In genomic region chr18:9619990-9620389, GRCh38 we compare ENCODE assay signal across 22 cellular contexts. TPM values are rescaled to one million over a fixed set of nuclear protein-coding genes. Genes with fewer than 3 reads are reported as not detected.
A peak's percentile ranks its signal among the peaks of the same experiment; 100 is the strongest.
DNase-seq lines count a peak whose midpoint lies in the region; ATAC-seq and TF ChIP-seq lines count a peak whose summit lies in the region.
"Had no signal": no experiment of that assay in that cellular context is flagged by ENCODE, and none has a peak within 500 bp of the region (broad histone marks: within the 10 kb centered on the region; RNA-seq: fewer than 3 reads in every experiment).

No MANE protein-coding gene starts in this region.

- no peak for ATAC-seq in sciatic nerve
- ATAC-seq: naive thymus-derived CD8-positive, alpha-beta T cell had no signal

- H3K9me2 ChIP-seq in Karpas-422 (replicated peaks; ENCODE audit: insufficient read depth, low read length) = no peaks in the 10 kb centered on the region

- H3K27ac ChIP-seq in Karpas-422 (ENCODE audit: low read length) (no peak overlapping the region), epithelial cell of prostate (peak overlapping the region; percentile 84), osteoblast (ENCODE audit: low read depth, low read length) (peak overlapping the region; percentile 76)
- H3K27ac ChIP-seq: breast epithelium, parathyroid adenoma, vagina had no signal

- H4K20me1 ChIP-seq in Karpas-422 (ENCODE audit: insufficient read depth, low read depth, low read length) = no peaks in the 10 kb centered on the region
- H4K20me1 ChIP-seq in osteoblast (ENCODE audit: insufficient read depth, low read length) = no peaks in the 10 kb centered on the region
- H4K20me1 ChIP-seq: BLaER1 treated with 17β-estradiol and CSF1 and Interleukin-3, amounts not matched to agents 10 nM and 100 nM had no signal

- H3K36me3 ChIP-seq in Karpas-422 (ENCODE audit: insufficient read depth, low read length) (no peaks in the 10 kb centered on the region), osteoblast (ENCODE audit: insufficient read depth, low read length) (no peaks in the 10 kb centered on the region)
- H3K36me3 ChIP-seq: BLaER1 treated with 17β-estradiol and CSF1 and Interleukin-3, amounts not matched to agents 10 nM and 100 nM; breast epithelium; vagina had no signal

- H3K79me2 ChIP-seq in Karpas-422 (ENCODE audit: low read length) = no peaks in the 10 kb centered on the region
- no peaks in the 10 kb centered on the region for H3K79me2 ChIP-seq in osteoblast (ENCODE audit: insufficient read depth, low read length)
- H3K79me2 ChIP-seq: parathyroid adenoma had no signal

- DNase-seq in EH (ENCODE audit: low read depth) = peak; percentile 49
- DNase-seq in Karpas-422 = peak; percentile 25
- DNase-seq in epithelial cell of prostate (ENCODE audit: low read depth, low spot score) = no peak
- no peak for DNase-seq in osteoblast (ENCODE audit: insufficient read length, low spot score, missing footprints)
- DNase-seq in stimulated activated CD4-positive, alpha-beta T cell treated with anti-CD3 and anti-CD28 coated beads, Interleukin-4, amount 100 ng/mL, for 1 hour = no peak
- DNase-seq in sciatic nerve (ENCODE audit: low spot score) = no peak
- no peak for DNase-seq in NCI-H146 treated with DMSO at 0.1 percent for 48 hours (lab: John Stamatoyannopoulos, UW; ENCODE audit: unreplicated experiment)
- DNase-seq: activated CD4-positive, alpha-beta T cell treated with anti-CD3 and anti-CD28 coated beads, Interleukin-2, amount 50 U/mL, for 48 hours; dorsolateral prefrontal cortex; erythroblast; mesendoderm; MM.1S; naive thymus-derived CD8-positive, alpha-beta T cell; NCI-H1930; NCI-H446; NK-92 treated with Interleukin-12 subunit alpha and Interleukin-12 subunit beta, amount 100 ng/mL, for 24 hours; stimulated activated CD4-positive, alpha-beta T cell treated with anti-CD3 and anti-CD28 coated beads, Interleukin-4, amount 100 ng/mL, for 4 hours; T-helper 17 cell had no signal

- H3K27me3 ChIP-seq in Karpas-422 (ENCODE audit: low read length) = no peaks in the 10 kb centered on the region
- H3K27me3 ChIP-seq in osteoblast (ENCODE audit: insufficient read depth, low read length) = no peaks in the 10 kb centered on the region
- H3K27me3 ChIP-seq: BLaER1 treated with 17β-estradiol and CSF1 and Interleukin-3, amounts not matched to agents 10 nM and 100 nM; breast epithelium; dorsolateral prefrontal cortex; vagina had no signal

- intact Hi-C loops in sciatic nerve (cut with DNase I) = no loop called here

- H3K4me2 ChIP-seq in Karpas-422 (ENCODE audit: low read depth, low read length, poor library complexity, severe bottlenecking) (no peak overlapping the region), osteoblast (ENCODE audit: insufficient read depth, low read length) (peak overlapping the region; percentile 60)
- H3K4me2 ChIP-seq: BLaER1 treated with 17β-estradiol and CSF1 and Interleukin-3, amounts not matched to agents 10 nM and 100 nM had no signal

- TF ChIP-seq CTCF in osteoblast (IDR thresholded peaks at IDR 0.05; ENCODE audit: extremely low read depth, low read depth, low read length) = no peak

- H3K4me3 ChIP-seq in Karpas-422 (ENCODE audit: low read length) (no peak overlapping the region), osteoblast (ENCODE audit: insufficient read depth, low read length) (no peak overlapping the region)
- H3K4me3 ChIP-seq: BLaER1 treated with 17β-estradiol and CSF1 and Interleukin-3, amounts not matched to agents 10 nM and 100 nM; breast epithelium; vagina had no signal

- H3K9me3 ChIP-seq in Karpas-422 (ENCODE audit: low read length) = no peaks in the 10 kb centered on the region
- no peaks in the 10 kb centered on the region for H3K9me3 ChIP-seq in osteoblast (ENCODE audit: low read depth, low read length)
- H3K9me3 ChIP-seq: BLaER1 treated with 17β-estradiol and CSF1 and Interleukin-3, amounts not matched to agents 10 nM and 100 nM; breast epithelium; vagina had no signal

- peaks cover 7% of the 10 kb centered on the region for H3K4me1 ChIP-seq in Karpas-422 (ENCODE audit: low read length)
- H3K4me1 ChIP-seq in osteoblast (ENCODE audit: insufficient read depth, low read length) = peaks cover 34% of the 10 kb centered on the region
- H3K4me1 ChIP-seq: breast epithelium had no signal

- H3K9ac ChIP-seq in Karpas-422 (ENCODE audit: low read length) = no peak overlapping the region
- H3K9ac ChIP-seq: BLaER1 treated with 17β-estradiol and CSF1 and Interleukin-3, amounts not matched to agents 10 nM and 100 nM; parathyroid adenoma had no signal

- H2AFZ ChIP-seq in Karpas-422 (ENCODE audit: low read length) = no peak overlapping the region
- H2AFZ ChIP-seq in osteoblast (ENCODE audit: low read length) = peak overlapping the region; percentile 53
- H2AFZ ChIP-seq: parathyroid adenoma had no signal

RNA-seq across cellular contexts. Expression of gene PPP4R1, which starts 5.6 kb away (rescaled TPM):
- 28.7 and 52.7 TPM in 2 replicates for total RNA-seq in Karpas-422 (2014; rRNA removed; shearing (Covaris generic); ENCODE audit: low replicate concordance)
- total RNA-seq in osteoblast (138 and 143 TPM in 2 replicates), sciatic nerve (145 TPM)

Comparison
In these comparisons a context has a peak if more than half of its experiments do, and no peak if none do; other contexts are left out.
1. DNase-seq: peak in EH (single experiment) and Karpas-422 (single experiment); none in epithelial cell of prostate (single experiment), osteoblast (single experiment), stimulated activated CD4-positive, alpha-beta T cell treated with anti-CD3 and anti-CD28 coated beads, Interleukin-4, amount 100 ng/mL, for 1 hour (single experiment), sciatic nerve (single experiment) and NCI-H146 treated with DMSO at 0.1 percent for 48 hours (single experiment).